In the genomic region with DNA sequence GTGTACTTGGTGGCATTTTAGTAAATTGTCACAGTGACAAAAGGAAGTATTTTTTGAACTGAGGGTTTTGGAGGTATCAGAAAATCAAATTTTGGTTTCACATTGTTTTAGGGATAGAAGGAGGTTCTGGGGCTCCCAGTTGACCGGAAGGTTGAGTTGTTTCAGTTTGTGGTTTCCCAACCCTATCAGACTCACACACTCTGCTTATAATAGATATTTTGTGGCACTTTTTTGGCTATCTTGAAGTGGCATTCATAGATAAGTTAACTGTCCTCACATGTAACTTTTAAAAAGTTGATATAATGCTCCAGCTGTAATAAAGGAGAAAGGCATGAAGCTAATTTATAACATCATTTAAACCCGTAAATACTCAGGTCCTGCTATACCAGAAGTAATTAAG, we compare ENCODE assay signal across 1 cellular context.
TF ChIP-seq lines count a peak whose summit lies in the region.

No MANE protein-coding gene starts in this region.

TF ChIP-seq in K562, 482 proteins besides CTCF, POLR2A, EP300 and RAD21 (continued from another document and continues in another):
- TF ChIP-seq CBX3 (IDR thresholded peaks at IDR 0.05; ENCODE audit: borderline replicate concordance in 1 of 2, low read length in 2 of 2): 0 out of 3 replicates have a peak, but pooled peaks of 1 of the 2 experiments have one; percentile 24
- TF ChIP-seq, protein P1, sequence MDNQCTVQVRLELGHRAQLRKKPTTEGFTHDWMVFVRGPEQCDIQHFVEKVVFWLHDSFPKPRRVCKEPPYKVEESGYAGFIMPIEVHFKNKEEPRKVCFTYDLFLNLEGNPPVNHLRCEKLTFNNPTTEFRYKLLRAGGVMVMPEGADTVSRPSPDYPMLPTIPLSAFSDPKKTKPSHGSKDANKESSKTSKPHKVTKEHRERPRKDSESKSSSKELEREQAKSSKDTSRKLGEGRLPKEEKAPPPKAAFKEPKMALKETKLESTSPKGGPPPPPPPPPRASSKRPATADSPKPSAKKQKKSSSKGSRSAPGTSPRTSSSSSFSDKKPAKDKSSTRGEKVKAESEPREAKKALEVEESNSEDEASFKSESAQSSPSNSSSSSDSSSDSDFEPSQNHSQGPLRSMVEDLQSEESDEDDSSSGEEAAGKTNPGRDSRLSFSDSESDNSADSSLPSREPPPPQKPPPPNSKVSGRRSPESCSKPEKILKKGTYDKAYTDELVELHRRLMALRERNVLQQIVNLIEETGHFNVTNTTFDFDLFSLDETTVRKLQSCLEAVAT (IDR thresholded peaks at IDR 0.05): peak in 1 of 2 experiments; percentile 91; a peak in 2 of 4 replicates
- TF ChIP-seq MYBL2 (IDR thresholded peaks at IDR 0.05; ENCODE audit: low read depth): peak; percentile 57; the same call in 1 of the 2 replicates
- TF ChIP-seq MYBL2 (CRISPR knock-in tag; IDR thresholded peaks at IDR 0.05; ENCODE audit: borderline replicate concordance): no peak
- TF ChIP-seq CTBP1 (IDR thresholded peaks at IDR 0.05; ENCODE audit: borderline replicate concordance): no peak
- TF ChIP-seq NFIC (IDR thresholded peaks at IDR 0.05): peak; percentile 74
- TF ChIP-seq, protein P2, sequence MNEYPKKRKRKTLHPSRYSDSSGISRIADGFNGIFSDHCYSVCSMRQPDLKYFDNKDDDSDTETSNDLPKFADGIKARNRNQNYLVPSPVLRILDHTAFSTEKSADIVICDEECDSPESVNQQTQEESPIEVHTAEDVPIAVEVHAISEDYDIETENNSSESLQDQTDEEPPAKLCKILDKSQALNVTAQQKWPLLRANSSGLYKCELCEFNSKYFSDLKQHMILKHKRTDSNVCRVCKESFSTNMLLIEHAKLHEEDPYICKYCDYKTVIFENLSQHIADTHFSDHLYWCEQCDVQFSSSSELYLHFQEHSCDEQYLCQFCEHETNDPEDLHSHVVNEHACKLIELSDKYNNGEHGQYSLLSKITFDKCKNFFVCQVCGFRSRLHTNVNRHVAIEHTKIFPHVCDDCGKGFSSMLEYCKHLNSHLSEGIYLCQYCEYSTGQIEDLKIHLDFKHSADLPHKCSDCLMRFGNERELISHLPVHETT (CRISPR knock-in tag; conservative IDR thresholded peaks at IDR 0.05 in 1 of 2, IDR thresholded peaks at IDR 0.05 in 1 of 2): peak in 1 of 2 experiments; percentile 49; a peak in 1 of 4 replicates
- TF ChIP-seq HDAC3 (IDR thresholded peaks at IDR 0.05; ENCODE audit: borderline replicate concordance, partially characterized antibody): peak; percentile 74
- TF ChIP-seq SRSF3 (IDR thresholded peaks at IDR 0.05; ENCODE audit: insufficient read depth, low read length): no peak
- TF ChIP-seq E2F3 (CRISPR knock-in tag; IDR thresholded peaks at IDR 0.05): no peak
- TF ChIP-seq, protein P3, sequence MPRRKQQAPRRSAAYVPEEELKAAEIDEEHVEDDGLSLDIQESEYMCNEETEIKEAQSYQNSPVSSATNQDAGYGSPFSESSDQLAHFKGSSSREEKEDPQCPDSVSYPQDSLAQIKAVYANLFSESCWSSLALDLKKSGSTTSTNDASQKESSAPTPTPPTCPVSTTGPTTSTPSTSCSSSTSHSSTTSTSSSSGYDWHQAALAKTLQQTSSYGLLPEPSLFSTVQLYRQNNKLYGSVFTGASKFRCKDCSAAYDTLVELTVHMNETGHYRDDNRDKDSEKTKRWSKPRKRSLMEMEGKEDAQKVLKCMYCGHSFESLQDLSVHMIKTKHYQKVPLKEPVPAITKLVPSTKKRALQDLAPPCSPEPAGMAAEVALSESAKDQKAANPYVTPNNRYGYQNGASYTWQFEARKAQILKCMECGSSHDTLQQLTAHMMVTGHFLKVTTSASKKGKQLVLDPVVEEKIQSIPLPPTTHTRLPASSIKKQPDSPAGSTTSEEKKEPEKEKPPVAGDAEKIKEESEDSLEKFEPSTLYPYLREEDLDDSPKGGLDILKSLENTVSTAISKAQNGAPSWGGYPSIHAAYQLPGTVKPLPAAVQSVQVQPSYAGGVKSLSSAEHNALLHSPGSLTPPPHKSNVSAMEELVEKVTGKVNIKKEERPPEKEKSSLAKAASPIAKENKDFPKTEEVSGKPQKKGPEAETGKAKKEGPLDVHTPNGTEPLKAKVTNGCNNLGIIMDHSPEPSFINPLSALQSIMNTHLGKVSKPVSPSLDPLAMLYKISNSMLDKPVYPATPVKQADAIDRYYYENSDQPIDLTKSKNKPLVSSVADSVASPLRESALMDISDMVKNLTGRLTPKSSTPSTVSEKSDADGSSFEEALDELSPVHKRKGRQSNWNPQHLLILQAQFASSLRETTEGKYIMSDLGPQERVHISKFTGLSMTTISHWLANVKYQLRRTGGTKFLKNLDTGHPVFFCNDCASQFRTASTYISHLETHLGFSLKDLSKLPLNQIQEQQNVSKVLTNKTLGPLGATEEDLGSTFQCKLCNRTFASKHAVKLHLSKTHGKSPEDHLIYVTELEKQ (CRISPR knock-in tag; IDR thresholded peaks at IDR 0.05): no peak
- no peak for TF ChIP-seq ZBTB1 (CRISPR knock-in tag; IDR thresholded peaks at IDR 0.05; ENCODE audit: borderline replicate concordance, low read depth)
- no peak for TF ChIP-seq PHF21A (IDR thresholded peaks at IDR 0.05; ENCODE audit: borderline replicate concordance, low read depth)
- TF ChIP-seq TEAD4 (IDR thresholded peaks at IDR 0.05; ENCODE audit: low read length): peak; percentile 99
- no peak for TF ChIP-seq TEAD4 (CRISPR knock-in tag; IDR thresholded peaks at IDR 0.05; ENCODE audit: borderline replicate concordance)
- TF ChIP-seq, protein P4, sequence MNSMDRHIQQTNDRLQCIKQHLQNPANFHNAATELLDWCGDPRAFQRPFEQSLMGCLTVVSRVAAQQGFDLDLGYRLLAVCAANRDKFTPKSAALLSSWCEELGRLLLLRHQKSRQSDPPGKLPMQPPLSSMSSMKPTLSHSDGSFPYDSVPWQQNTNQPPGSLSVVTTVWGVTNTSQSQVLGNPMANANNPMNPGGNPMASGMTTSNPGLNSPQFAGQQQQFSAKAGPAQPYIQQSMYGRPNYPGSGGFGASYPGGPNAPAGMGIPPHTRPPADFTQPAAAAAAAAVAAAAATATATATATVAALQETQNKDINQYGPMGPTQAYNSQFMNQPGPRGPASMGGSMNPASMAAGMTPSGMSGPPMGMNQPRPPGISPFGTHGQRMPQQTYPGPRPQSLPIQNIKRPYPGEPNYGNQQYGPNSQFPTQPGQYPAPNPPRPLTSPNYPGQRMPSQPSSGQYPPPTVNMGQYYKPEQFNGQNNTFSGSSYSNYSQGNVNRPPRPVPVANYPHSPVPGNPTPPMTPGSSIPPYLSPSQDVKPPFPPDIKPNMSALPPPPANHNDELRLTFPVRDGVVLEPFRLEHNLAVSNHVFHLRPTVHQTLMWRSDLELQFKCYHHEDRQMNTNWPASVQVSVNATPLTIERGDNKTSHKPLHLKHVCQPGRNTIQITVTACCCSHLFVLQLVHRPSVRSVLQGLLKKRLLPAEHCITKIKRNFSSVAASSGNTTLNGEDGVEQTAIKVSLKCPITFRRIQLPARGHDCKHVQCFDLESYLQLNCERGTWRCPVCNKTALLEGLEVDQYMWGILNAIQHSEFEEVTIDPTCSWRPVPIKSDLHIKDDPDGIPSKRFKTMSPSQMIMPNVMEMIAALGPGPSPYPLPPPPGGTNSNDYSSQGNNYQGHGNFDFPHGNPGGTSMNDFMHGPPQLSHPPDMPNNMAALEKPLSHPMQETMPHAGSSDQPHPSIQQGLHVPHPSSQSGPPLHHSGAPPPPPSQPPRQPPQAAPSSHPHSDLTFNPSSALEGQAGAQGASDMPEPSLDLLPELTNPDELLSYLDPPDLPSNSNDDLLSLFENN (IDR thresholded peaks at IDR 0.05; ENCODE audit: low read depth in 2 of 2, low read length in 2 of 2): peak in 1 of 2 experiments; percentile 90; a peak in 2 of 4 replicates
- TF ChIP-seq, protein P5, sequence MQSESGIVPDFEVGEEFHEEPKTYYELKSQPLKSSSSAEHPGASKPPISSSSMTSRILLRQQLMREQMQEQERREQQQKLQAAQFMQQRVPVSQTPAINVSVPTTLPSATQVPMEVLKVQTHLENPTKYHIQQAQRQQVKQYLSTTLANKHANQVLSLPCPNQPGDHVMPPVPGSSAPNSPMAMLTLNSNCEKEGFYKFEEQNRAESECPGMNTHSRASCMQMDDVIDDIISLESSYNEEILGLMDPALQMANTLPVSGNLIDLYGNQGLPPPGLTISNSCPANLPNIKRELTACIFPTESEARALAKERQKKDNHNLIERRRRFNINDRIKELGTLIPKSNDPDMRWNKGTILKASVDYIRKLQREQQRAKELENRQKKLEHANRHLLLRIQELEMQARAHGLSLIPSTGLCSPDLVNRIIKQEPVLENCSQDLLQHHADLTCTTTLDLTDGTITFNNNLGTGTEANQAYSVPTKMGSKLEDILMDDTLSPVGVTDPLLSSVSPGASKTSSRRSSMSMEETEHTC (IDR thresholded peaks at IDR 0.05): no peak
- peak; percentile 86; the same call in 1 of the 2 replicates for TF ChIP-seq SMARCA4 (IDR thresholded peaks at IDR 0.05)
- TF ChIP-seq, protein P6, sequence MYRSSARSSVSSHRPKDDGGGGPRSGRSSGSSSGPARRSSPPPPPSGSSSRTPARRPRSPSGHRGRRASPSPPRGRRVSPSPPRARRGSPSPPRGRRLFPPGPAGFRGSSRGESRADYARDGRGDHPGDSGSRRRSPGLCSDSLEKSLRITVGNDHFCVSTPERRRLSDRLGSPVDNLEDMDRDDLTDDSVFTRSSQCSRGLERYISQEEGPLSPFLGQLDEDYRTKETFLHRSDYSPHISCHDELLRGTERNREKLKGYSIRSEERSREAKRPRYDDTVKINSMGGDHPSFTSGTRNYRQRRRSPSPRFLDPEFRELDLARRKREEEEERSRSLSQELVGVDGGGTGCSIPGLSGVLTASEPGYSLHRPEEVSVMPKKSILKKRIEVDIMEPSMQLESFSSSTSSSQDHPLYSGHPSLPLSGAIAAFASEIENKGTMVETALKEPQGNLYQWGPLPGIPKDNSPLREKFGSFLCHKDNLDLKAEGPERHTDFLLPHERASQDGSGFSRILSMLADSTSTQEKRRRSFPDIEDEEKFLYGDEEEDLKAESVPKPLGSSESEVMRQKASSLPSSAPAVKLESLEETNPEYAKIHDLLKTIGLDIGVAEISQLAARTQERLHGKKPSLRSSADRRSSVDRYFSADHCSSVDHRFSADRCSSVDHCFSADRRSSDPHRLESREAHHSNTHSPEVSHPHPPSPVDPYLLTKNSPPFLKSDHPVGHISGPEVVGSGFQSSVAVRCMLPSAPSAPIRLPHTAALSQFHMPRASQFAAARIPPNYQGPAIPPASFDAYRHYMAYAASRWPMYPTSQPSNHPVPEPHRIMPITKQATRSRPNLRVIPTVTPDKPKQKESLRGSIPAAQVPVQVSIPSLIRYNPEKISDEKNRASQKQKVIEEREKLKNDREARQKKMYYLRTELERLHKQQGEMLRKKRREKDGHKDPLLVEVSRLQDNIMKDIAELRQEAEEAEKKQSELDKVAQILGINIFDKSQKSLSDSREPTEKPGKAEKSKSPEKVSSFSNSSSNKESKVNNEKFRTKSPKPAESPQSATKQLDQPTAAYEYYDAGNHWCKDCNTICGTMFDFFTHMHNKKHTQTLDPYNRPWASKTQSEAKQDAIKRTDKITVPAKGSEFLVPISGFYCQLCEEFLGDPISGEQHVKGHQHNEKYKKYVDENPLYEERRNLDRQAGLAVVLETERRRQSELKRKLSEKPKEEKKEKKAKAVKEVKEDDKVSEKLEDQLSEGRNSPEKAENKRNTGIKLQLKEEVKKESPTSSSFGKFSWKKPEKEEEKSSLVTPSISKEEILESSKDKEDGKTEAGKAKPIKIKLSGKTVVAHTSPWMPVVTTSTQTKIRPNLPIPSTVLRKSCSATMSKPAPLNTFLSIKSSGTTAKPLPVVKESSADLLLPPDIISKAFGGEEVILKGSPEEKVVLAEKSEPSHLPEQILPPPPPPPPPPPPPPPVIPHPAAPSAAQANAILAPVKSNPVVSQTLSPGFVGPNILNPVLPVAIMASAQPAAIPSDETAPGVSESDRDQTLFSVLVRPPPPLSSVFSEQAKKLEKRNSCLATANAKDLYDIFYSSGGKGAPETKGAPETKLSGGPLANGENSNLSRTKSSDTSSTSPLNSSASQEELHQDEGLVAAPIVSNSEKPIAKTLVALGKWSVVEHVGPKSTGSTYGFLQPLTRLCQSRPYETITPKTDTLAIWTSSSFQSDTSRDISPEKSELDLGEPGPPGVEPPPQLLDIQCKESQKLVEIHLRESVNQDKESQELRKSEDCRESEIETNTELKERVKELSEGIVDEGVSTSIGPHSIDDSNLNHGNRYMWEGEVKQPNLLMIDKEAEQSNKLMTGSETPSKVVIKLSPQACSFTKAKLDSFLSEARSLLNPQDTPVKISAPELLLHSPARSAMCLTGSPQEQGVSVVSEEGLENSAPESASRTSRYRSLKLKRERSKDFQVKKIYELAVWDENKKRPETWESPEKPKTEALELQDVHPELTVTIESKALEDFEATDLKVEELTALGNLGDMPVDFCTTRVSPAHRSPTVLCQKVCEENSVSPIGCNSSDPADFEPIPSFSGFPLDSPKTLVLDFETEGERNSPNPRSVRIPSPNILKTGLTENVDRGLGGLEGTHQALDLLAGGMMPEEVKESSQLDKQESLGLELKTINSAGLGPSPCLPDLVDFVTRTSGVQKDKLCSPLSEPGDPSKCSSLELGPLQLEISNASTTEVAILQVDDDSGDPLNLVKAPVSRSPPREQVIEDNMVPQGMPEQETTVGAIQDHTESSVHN (IDR thresholded peaks at IDR 0.05; ENCODE audit: borderline replicate concordance in 1 of 2, low read depth in 1 of 2): 0 out of 4 replicates have a peak, but pooled peaks of 1 of the 2 experiments have one; percentile 5
- TF ChIP-seq FOXA3 (CRISPR knock-in tag; conservative IDR thresholded peaks at IDR 0.05 in 1 of 2, IDR thresholded peaks at IDR 0.05 in 1 of 2): 0 out of 4 replicates have a peak, but pooled peaks of 1 of the 2 experiments have one; percentile 20
- TF ChIP-seq STAT5A (IDR thresholded peaks at IDR 0.05; ENCODE audit: borderline replicate concordance, low read length): peak; percentile 86
- TF ChIP-seq ETV1 (tag; conservative IDR thresholded peaks at IDR 0.05; ENCODE audit: low read depth): peak; percentile 66
- TF ChIP-seq, protein P7, sequence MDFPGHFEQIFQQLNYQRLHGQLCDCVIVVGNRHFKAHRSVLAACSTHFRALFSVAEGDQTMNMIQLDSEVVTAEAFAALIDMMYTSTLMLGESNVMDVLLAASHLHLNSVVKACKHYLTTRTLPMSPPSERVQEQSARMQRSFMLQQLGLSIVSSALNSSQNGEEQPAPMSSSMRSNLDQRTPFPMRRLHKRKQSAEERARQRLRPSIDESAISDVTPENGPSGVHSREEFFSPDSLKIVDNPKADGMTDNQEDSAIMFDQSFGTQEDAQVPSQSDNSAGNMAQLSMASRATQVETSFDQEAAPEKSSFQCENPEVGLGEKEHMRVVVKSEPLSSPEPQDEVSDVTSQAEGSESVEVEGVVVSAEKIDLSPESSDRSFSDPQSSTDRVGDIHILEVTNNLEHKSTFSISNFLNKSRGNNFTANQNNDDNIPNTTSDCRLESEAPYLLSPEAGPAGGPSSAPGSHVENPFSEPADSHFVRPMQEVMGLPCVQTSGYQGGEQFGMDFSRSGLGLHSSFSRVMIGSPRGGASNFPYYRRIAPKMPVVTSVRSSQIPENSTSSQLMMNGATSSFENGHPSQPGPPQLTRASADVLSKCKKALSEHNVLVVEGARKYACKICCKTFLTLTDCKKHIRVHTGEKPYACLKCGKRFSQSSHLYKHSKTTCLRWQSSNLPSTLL (IDR thresholded peaks at IDR 0.05): no peak
- TF ChIP-seq MEF2D (tag; conservative IDR thresholded peaks at IDR 0.05; ENCODE audit: low read depth): peak; percentile 77
- peak; percentile 51 to 75; a peak in 3 of 4 replicates for TF ChIP-seq TRIM24 (IDR thresholded peaks at IDR 0.05)
- no peak for TF ChIP-seq PURB (CRISPR knock-in tag; IDR thresholded peaks at IDR 0.05; ENCODE audit: low read depth)
- no peak for TF ChIP-seq MAFF (IDR thresholded peaks at IDR 0.05; ENCODE audit: low read length)
- TF ChIP-seq MEIS2 (IDR thresholded peaks at IDR 0.05; ENCODE audit: partially characterized antibody): peak; percentile 70
- no peak for TF ChIP-seq TCF7 (IDR thresholded peaks at IDR 0.05; ENCODE audit: borderline replicate concordance)
- TF ChIP-seq ARNT (IDR thresholded peaks at IDR 0.05): peak; percentile 28 to 65; a peak in 1 of 4 replicates
- TF ChIP-seq DPF2 (IDR thresholded peaks at IDR 0.05): peak; percentile 92
- TF ChIP-seq HCFC1 (IDR thresholded peaks at IDR 0.05; ENCODE audit: low read depth, low read length): no peak
